In the genomic region with DNA sequence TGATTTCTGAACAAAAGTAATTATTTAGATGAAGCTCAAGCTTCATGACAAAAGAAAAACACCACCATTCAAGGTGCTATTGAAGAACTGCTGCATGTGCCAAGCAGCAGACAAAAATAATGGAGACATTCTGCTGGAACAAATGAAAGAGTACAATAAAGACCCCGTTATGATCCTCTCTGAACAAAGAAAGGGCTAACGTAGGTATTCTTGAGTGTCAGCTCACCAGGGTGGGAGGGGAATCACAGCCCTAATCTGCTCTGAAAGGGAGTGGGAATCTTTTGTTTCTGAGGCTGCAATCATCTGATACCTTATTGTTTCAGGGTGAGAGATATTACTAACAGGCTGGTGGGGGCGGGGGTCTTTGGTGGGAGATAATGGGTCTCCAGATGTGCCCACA, we compare ENCODE assay signal across 1 cellular context.
TF ChIP-seq lines count a peak whose summit lies in the region.

No MANE protein-coding gene starts in this region.

TF ChIP-seq in H1, 55 proteins besides CTCF, POLR2A, EP300 and RAD21:
- no peak for TF ChIP-seq SIX5 (IDR thresholded peaks at IDR 0.05; ENCODE audit: low read depth, low read length)
- TF ChIP-seq ZNF274 (IDR thresholded peaks at IDR 0.05; ENCODE audit: borderline replicate concordance, extremely low read depth, low read length) = no peak
- no peak for TF ChIP-seq TAF7 (optimal IDR thresholded peaks at IDR 0.05; ENCODE audit: borderline replicate concordance, low read depth, low read length)
- TF ChIP-seq BCL11A (IDR thresholded peaks at IDR 0.05; ENCODE audit: low read depth in 2 of 2, low read length in 2 of 2) = no peak
- TF ChIP-seq EGR1 (IDR thresholded peaks at IDR 0.05; ENCODE audit: borderline replicate concordance, low read depth, low read length) = no peak
